12 cellular contexts compared by ENCODE assay signal in genomic region chr12:89020121-89020480, GRCh38.
DNase-seq lines count a peak whose midpoint lies in the region; FAIRE-seq and TF ChIP-seq lines count a peak whose summit lies in the region.
"Had no signal": no experiment of that assay in that cellular context is flagged by ENCODE, and none has a peak within 500 bp of the region (broad histone marks: within the 10 kb centered on the region; RNA-seq: fewer than 3 reads in every experiment).

No MANE protein-coding gene starts in this region.

- no peak overlapping the region for H2BK12ac ChIP-seq in neuronal stem cell (ENCODE audit: low read length)

- POLR2A ChIA-PET in activated CD4-positive, alpha-beta T cell treated with anti-CD3 and anti-CD28 coated beads, Interleukin-2, amount 10 ng/mL, durations not matched to agents 7 days and 5 days (lab: Charles Lee) = interaction anchor here (1.0 kb wide), 1 partner anchor 448 kb away, joined by 4 read pairs; no protein-coding TSS in a partner anchor

- peaks cover 4% of the 10 kb centered on the region for H3K9me3 Mint-ChIP-seq in activated CD4-positive, alpha-beta T cell treated with anti-CD3 and anti-CD28 coated beads, Interleukin-2, amount 10 ng/mL, durations not matched to agents 7 days and 5 days
- no peaks in the 10 kb centered on the region for H3K9me3 Mint-ChIP-seq in astrocyte (ENCODE audit: unreplicated experiment)
- H3K9me3 Mint-ChIP-seq in chondrocyte (ENCODE audit: low read depth) = no peaks in the 10 kb centered on the region
- H3K9me3 Mint-ChIP-seq: CD4-positive, CD25-positive, alpha-beta regulatory T cell; IgD-negative memory B cell had no signal

- no peak overlapping the region for H3K14ac ChIP-seq in neuronal stem cell (ENCODE audit: low read length)

- intact Hi-C loops in thyroid gland (cut with DNase I) = no loop called here

- H3K4me3 Mint-ChIP-seq in activated CD4-positive, alpha-beta T cell treated with anti-CD3 and anti-CD28 coated beads, Interleukin-2, amount 10 ng/mL, durations not matched to agents 7 days and 5 days = no peak overlapping the region
- H3K4me3 Mint-ChIP-seq in astrocyte (ENCODE audit: unreplicated experiment) (no peak overlapping the region), chondrocyte (ENCODE audit: unreplicated experiment) (no peak overlapping the region)
- H3K4me3 Mint-ChIP-seq: CD4-positive, CD25-positive, alpha-beta regulatory T cell; IgD-negative memory B cell had no signal

- H2BK15ac ChIP-seq in neuronal stem cell (ENCODE audit: low read length) = no peak overlapping the region

- peak overlapping the region; percentile 21 for H3K27ac Mint-ChIP-seq in activated CD4-positive, alpha-beta T cell treated with anti-CD3 and anti-CD28 coated beads, Interleukin-2, amount 10 ng/mL, durations not matched to agents 7 days and 5 days
- no peak overlapping the region for H3K27ac Mint-ChIP-seq in astrocyte (ENCODE audit: unreplicated experiment)
- H3K27ac Mint-ChIP-seq in chondrocyte (ENCODE audit: unreplicated experiment) = no peak overlapping the region
- H3K27ac Mint-ChIP-seq: CD4-positive, CD25-positive, alpha-beta regulatory T cell; IgD-negative memory B cell had no signal

- peaks cover 9% of the 10 kb centered on the region for H3K4me1 ChIP-seq in astrocyte (ENCODE audit: insufficient read depth, low read length)
- no peaks in the 10 kb centered on the region for H3K4me1 ChIP-seq in neuronal stem cell (ENCODE audit: control insufficient read depth in 2 of 2, insufficient read depth in 1 of 2, low read depth in 1 of 2, low read length in 2 of 2)
- no peaks in the 10 kb centered on the region for H3K4me1 ChIP-seq in thyroid gland
- H3K4me1 ChIP-seq: HAP-1, SJCRH30 had no signal

- no peak for TF ChIP-seq CTCF in astrocyte (IDR thresholded peaks at IDR 0.05; ENCODE audit: insufficient read depth, low read depth, low read length)
- no peak for TF ChIP-seq CTCF in chondrocyte (IDR thresholded peaks at IDR 0.05)
- TF ChIP-seq CTCF in thyroid gland (IDR thresholded peaks at IDR 0.05) = no peak

- H3K79me2 ChIP-seq in astrocyte (ENCODE audit: insufficient read depth, low read length) = no peaks in the 10 kb centered on the region

- DNase-seq in activated CD4-positive, alpha-beta T cell treated with anti-CD3 and anti-CD28 coated beads, Interleukin-2, amount 10 ng/mL, durations not matched to agents 7 days and 5 days = no peak
- no peak for DNase-seq in activated CD4-positive, alpha-beta T cell treated with anti-CD3 and anti-CD28 coated beads for 48 hours
- DNase-seq in astrocyte (ENCODE audit: low read depth) (no peak), neuronal stem cell (ENCODE audit: low spot score) (no peak), OCI-M2 (lab: John Stamatoyannopoulos, UW; ENCODE audit: unreplicated experiment) (no peak), chondrocyte (ENCODE audit: low spot score) (no peak), thyroid gland (no peak)

- peaks cover 9% of the 10 kb centered on the region for H3K36me3 Mint-ChIP-seq in activated CD4-positive, alpha-beta T cell treated with anti-CD3 and anti-CD28 coated beads, Interleukin-2, amount 10 ng/mL, durations not matched to agents 7 days and 5 days (ENCODE audit: low read depth)
- H3K36me3 Mint-ChIP-seq in astrocyte (ENCODE audit: low read depth, unreplicated experiment) (no peaks in the 10 kb centered on the region), chondrocyte (ENCODE audit: low read depth) (no peaks in the 10 kb centered on the region)
- H3K36me3 Mint-ChIP-seq: CD4-positive, CD25-positive, alpha-beta regulatory T cell; IgD-negative memory B cell had no signal

- H3K27me3 ChIP-seq in astrocyte (ENCODE audit: insufficient read depth, low read length) (no peaks in the 10 kb centered on the region), neuronal stem cell (ENCODE audit: control insufficient read depth in 3 of 3, insufficient read depth in 3 of 3, low read depth in 1 of 3, low read length in 3 of 3) (no peaks in the 10 kb centered on the region), thyroid gland (no peaks in the 10 kb centered on the region)
- H3K27me3 ChIP-seq: SJCRH30 had no signal

- TF ChIP-seq POLR2A in thyroid gland (IDR thresholded peaks at IDR 0.05) = no peak

- no peak for FAIRE-seq in astrocyte (lab: Jason Lieb, UNC)

- H3K4me3 ChIP-seq in astrocyte (ENCODE audit: insufficient read depth, low read depth, low read length) (no peak overlapping the region), neuronal stem cell (ENCODE audit: low read length in 2 of 2) (no peak overlapping the region), thyroid gland (replicated peaks in 1 of 3) (no peak overlapping the region)
- H3K4me3 ChIP-seq: HAP-1 had no signal

- H3K9ac ChIP-seq in astrocyte (ENCODE audit: low read length) = peak overlapping the region; percentile 64
- H3K9ac ChIP-seq in neuronal stem cell (ENCODE audit: low read depth, low read length, poor library complexity) = no peak overlapping the region

- H2BK5ac ChIP-seq in neuronal stem cell (ENCODE audit: low read length) = no peak overlapping the region

- H3K4me1 Mint-ChIP-seq in activated CD4-positive, alpha-beta T cell treated with anti-CD3 and anti-CD28 coated beads, Interleukin-2, amount 10 ng/mL, durations not matched to agents 7 days and 5 days = peaks cover 27% of the 10 kb centered on the region
- H3K4me1 Mint-ChIP-seq in astrocyte (ENCODE audit: low read depth, unreplicated experiment) = no peaks in the 10 kb centered on the region
- H3K4me1 Mint-ChIP-seq in chondrocyte (ENCODE audit: low read depth) = peaks cover 6% of the 10 kb centered on the region

- H2AFZ ChIP-seq in astrocyte (ENCODE audit: low read depth, low read length) (no peak overlapping the region), neuronal stem cell (ENCODE audit: low read length) (peak overlapping the region; percentile 2)

- no peaks in the 10 kb centered on the region for H3K79me1 ChIP-seq in neuronal stem cell (ENCODE audit: low read depth, low read length)

- no peak overlapping the region for H2AK5ac ChIP-seq in neuronal stem cell (ENCODE audit: low read depth, low read length)

- peaks cover 2% of the 10 kb centered on the region for H3K27me3 Mint-ChIP-seq in activated CD4-positive, alpha-beta T cell treated with anti-CD3 and anti-CD28 coated beads, Interleukin-2, amount 10 ng/mL, durations not matched to agents 7 days and 5 days
- no peaks in the 10 kb centered on the region for H3K27me3 Mint-ChIP-seq in astrocyte (ENCODE audit: low read depth, unreplicated experiment)
- H3K27me3 Mint-ChIP-seq in chondrocyte (ENCODE audit: low read depth) = peaks cover 1% of the 10 kb centered on the region

- no peak overlapping the region for H3K18ac ChIP-seq in neuronal stem cell (ENCODE audit: low read length)

- H3K4ac ChIP-seq in neuronal stem cell (ENCODE audit: low read length) = no peak overlapping the region

- H3K36me3 ChIP-seq in KOPT-K1 (ENCODE audit: insufficient read depth, low read length) (no peaks in the 10 kb centered on the region), astrocyte (ENCODE audit: insufficient read depth, low read length) (no peaks in the 10 kb centered on the region), neuronal stem cell (replicated peaks in 1 of 2; ENCODE audit: control insufficient read depth in 2 of 2, insufficient read depth in 2 of 2, low read length in 2 of 2) (no peaks in the 10 kb centered on the region), thyroid gland (no peaks in the 10 kb centered on the region)
- H3K36me3 ChIP-seq: HAP-1, SJCRH30 had no signal

- peak overlapping the region; percentile 71 for H3K27ac ChIP-seq in KOPT-K1 (ENCODE audit: low read depth, low read length, poor library complexity, severe bottlenecking)
- no peak overlapping the region for H3K27ac ChIP-seq in astrocyte (ENCODE audit: low read depth, low read length)
- H3K27ac ChIP-seq in neuronal stem cell (replicated peaks; ENCODE audit: low read length) = no peak overlapping the region
- no peak overlapping the region for H3K27ac ChIP-seq in thyroid gland
- H3K27ac ChIP-seq: SJCRH30 had no signal

- no peak overlapping the region for H4K91ac ChIP-seq in neuronal stem cell (ENCODE audit: low read depth, low read length, poor library complexity)

- H2BK120ac ChIP-seq in neuronal stem cell (ENCODE audit: low read depth, low read length) = no peak overlapping the region

- H3K23ac ChIP-seq in neuronal stem cell (ENCODE audit: low read depth, low read length, poor library complexity) = no peak overlapping the region

- peak overlapping the region; percentile 86 for H3K4me2 ChIP-seq in astrocyte (ENCODE audit: low read length)
- no peak overlapping the region for H3K4me2 ChIP-seq in neuronal stem cell (ENCODE audit: insufficient read depth, low read length, poor library complexity, severe bottlenecking)

- no peaks in the 10 kb centered on the region for H3K9me3 ChIP-seq in KOPT-K1 (ENCODE audit: insufficient read depth, low read length, poor library complexity, severe bottlenecking)
- no peaks in the 10 kb centered on the region for H3K9me3 ChIP-seq in astrocyte (ENCODE audit: insufficient read depth, low read depth, low read length)
- H3K9me3 ChIP-seq in neuronal stem cell (replicated peaks in 1 of 2; ENCODE audit: control insufficient read depth in 2 of 2, insufficient read depth in 1 of 2, low read depth in 1 of 2, low read length in 2 of 2) = no peaks in the 10 kb centered on the region
- H3K9me3 ChIP-seq in thyroid gland = no peaks in the 10 kb centered on the region
- H3K9me3 ChIP-seq: HAP-1 had no signal

- H4K20me1 ChIP-seq in astrocyte (ENCODE audit: insufficient read depth, low read length) = no peaks in the 10 kb centered on the region

- H4K8ac ChIP-seq in neuronal stem cell (ENCODE audit: low read depth, low read length) = no peak overlapping the region

- CTCF ChIA-PET in activated CD4-positive, alpha-beta T cell treated with anti-CD3 and anti-CD28 coated beads, Interleukin-2, amount 10 ng/mL, durations not matched to agents 7 days and 5 days (lab: Charles Lee) = interaction anchor here (0.7 to 3.4 kb wide), 15 partner anchors 12 to 507 kb away, joined by 3 to 34 read pairs (median 4); partner anchors contain the start of gene GALNT4
